ENCODE assay signal across 20 cellular contexts in the genomic region with DNA sequence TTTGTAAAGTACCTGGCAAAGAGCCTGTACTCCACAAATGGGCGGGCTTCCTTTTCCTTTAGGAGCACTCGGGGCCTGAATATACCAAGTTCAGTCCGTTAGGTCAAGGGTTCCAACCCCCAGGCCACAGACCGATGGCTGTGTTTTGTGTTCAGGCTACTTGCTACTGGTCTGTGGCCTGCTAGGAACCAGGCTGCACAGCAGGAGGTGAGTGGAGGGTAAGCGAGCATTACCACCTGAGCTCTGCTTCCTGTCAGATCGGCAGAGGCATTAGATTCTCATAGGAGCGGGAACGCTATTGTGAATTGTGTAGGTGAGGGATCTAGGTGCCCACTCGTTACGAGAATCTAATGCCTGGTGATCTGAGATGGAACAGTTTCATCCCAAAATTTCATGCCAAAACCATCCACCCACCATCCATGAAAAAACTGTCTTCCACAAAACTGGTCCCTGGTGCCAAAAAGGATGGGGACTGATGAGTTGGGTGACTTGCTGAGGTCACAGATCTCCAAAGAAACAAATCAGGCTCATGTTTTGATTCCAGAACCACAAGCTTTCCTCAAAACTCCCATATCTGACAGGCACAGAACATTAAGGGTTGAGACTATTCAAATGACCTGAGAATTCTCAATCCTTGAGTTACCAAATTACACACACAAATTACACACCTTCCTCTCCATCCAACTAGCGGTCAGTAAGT. TPM values are rescaled to one million over a fixed set of nuclear protein-coding genes. Genes with fewer than 3 reads are reported as not detected.
"Had no signal": no experiment of that assay in that cellular context is flagged by ENCODE, and none has a peak within 500 bp of the region (broad histone marks: within the 10 kb centered on the region; RNA-seq: fewer than 3 reads in every experiment).

No MANE protein-coding gene starts in this region.

- H3K36me3 Mint-ChIP-seq: immature natural killer cell; naive thymus-derived CD4-positive, alpha-beta T cell had no signal

- H3K27me3 ChIP-seq: hepatocyte, suprapubic skin, upper lobe of right lung had no signal

- H3K4me1 ChIP-seq: upper lobe of right lung had no signal

- H3K4me3 Mint-ChIP-seq: activated CD4-positive, alpha-beta T cell treated with anti-CD3 and anti-CD28 coated beads for 36 hours; activated CD8-positive, alpha-beta T cell treated with anti-CD3 and anti-CD28 coated beads for 36 hours; activated T-cell treated with anti-CD3 and anti-CD28 coated beads, Interleukin-2, amount 50 U/mL, for 72 hours; immature natural killer cell; naive thymus-derived CD4-positive, alpha-beta T cell; stimulated activated naive B cell treated with anti-CD40 and anti-IgM and Interleukin-4, amounts not matched to agents 10 μg/mL and 1 μg/mL and 100 μg/mL, for 72 hours; T-helper 2 cell treated with Interferon-gamma antibody and Interleukin-4, amounts not matched to agents 5 μg/mL and 100 μg/mL, for 36 hours had no signal

- H3K4me3 ChIP-seq: hepatocyte, lung, suprapubic skin, upper lobe of right lung had no signal

- ATAC-seq: activated CD4-positive, alpha-beta T cell treated with anti-CD3 and anti-CD28 coated beads for 36 hours; activated CD8-positive, alpha-beta T cell treated with anti-CD3 and anti-CD28 coated beads for 36 hours; activated T-cell treated with anti-CD3 and anti-CD28 coated beads, Interleukin-2, amount 50 U/mL, for 72 hours; left colon; naive thymus-derived CD4-positive, alpha-beta T cell; sciatic nerve; stimulated activated naive B cell treated with anti-CD40 and anti-IgM and Interleukin-4, amounts not matched to agents 10 μg/mL and 1 μg/mL and 100 μg/mL, for 72 hours; upper lobe of right lung had no signal

- H2AFZ ChIP-seq: hepatocyte had no signal

- H3K36me3 ChIP-seq: suprapubic skin, upper lobe of right lung had no signal

- H3K27ac ChIP-seq: epithelial cell of prostate, hepatocyte, suprapubic skin, upper lobe of right lung had no signal

- H3K9me3 ChIP-seq: suprapubic skin, upper lobe of right lung had no signal

- H3K4me2 ChIP-seq: hepatocyte had no signal

- DNase-seq: activated CD4-positive, alpha-beta T cell treated with anti-CD3 and anti-CD28 coated beads for 36 hours; activated CD8-positive, alpha-beta memory T cell treated with anti-CD3 and anti-CD28 coated beads, Interleukin-2, amount 50 U/mL, for 4 hours; activated CD8-positive, alpha-beta T cell treated with anti-CD3 and anti-CD28 coated beads for 36 hours; activated T-cell treated with anti-CD3 and anti-CD28 coated beads, Interleukin-2, amount 50 U/mL, for 72 hours; caudate nucleus; cortex of kidney; effector CD8-positive, alpha-beta T cell; immature natural killer cell; left colon; naive thymus-derived CD4-positive, alpha-beta T cell; stimulated activated CD4-positive, alpha-beta T cell treated with anti-CD3 and anti-CD28 coated beads, Interleukin-2, amount 100 ng/mL, for 24 hours; stimulated activated naive B cell treated with anti-CD40 and anti-IgM and Interleukin-4, amounts not matched to agents 10 μg/mL and 1 μg/mL and 100 μg/mL, for 72 hours; SW 1271; upper lobe of right lung had no signal

- H3K27ac Mint-ChIP-seq: activated CD4-positive, alpha-beta T cell treated with anti-CD3 and anti-CD28 coated beads for 36 hours; activated CD8-positive, alpha-beta T cell treated with anti-CD3 and anti-CD28 coated beads for 36 hours; activated T-cell treated with anti-CD3 and anti-CD28 coated beads, Interleukin-2, amount 50 U/mL, for 72 hours; immature natural killer cell; naive thymus-derived CD4-positive, alpha-beta T cell; stimulated activated naive B cell treated with anti-CD40 and anti-IgM and Interleukin-4, amounts not matched to agents 10 μg/mL and 1 μg/mL and 100 μg/mL, for 72 hours; T-helper 2 cell treated with Interferon-gamma antibody and Interleukin-4, amounts not matched to agents 5 μg/mL and 100 μg/mL, for 36 hours had no signal

- H3K9me3 Mint-ChIP-seq: activated CD8-positive, alpha-beta T cell treated with anti-CD3 and anti-CD28 coated beads for 36 hours; activated T-cell treated with anti-CD3 and anti-CD28 coated beads, Interleukin-2, amount 50 U/mL, for 72 hours; immature natural killer cell; stimulated activated naive B cell treated with anti-CD40 and anti-IgM and Interleukin-4, amounts not matched to agents 10 μg/mL and 1 μg/mL and 100 μg/mL, for 72 hours; T-helper 2 cell treated with Interferon-gamma antibody and Interleukin-4, amounts not matched to agents 5 μg/mL and 100 μg/mL, for 36 hours had no signal

RNA-seq across cellular contexts. Expression of a gene that starts 4.2 kb away (rescaled TPM):
- total RNA-seq: naive thymus-derived CD4-positive, alpha-beta T cell had no signal
